In genomic region chr22:50432131-50432870, GRCh38 we compare ENCODE assay signal across 2 cellular contexts.
TF ChIP-seq lines count a peak whose summit lies in the region.

No MANE protein-coding gene starts in this region.

TF ChIP-seq in K562, 482 proteins besides CTCF, POLR2A, EP300 and RAD21:
- TF ChIP-seq TAF15 (IDR thresholded peaks at IDR 0.05; ENCODE audit: low read depth, low read length) (no peak), POLR2G (IDR thresholded peaks at IDR 0.05; ENCODE audit: low read depth, low read length) (peak; percentile 47; the same call in 1 of the 2 replicates), NONO (IDR thresholded peaks at IDR 0.05; ENCODE audit: low read depth in 2 of 2, low read length in 1 of 2) (no peak), CBX3 (IDR thresholded peaks at IDR 0.05; ENCODE audit: borderline replicate concordance in 1 of 2, low read length in 2 of 2) (no peak), HMG20A (CRISPR knock-in tag; conservative IDR thresholded peaks at IDR 0.05) (no peak)

TF ChIP-seq in HepG2, 621 proteins besides CTCF, POLR2A, EP300 and RAD21:
- TF ChIP-seq BRCA1 (CRISPR knock-in tag; IDR thresholded peaks at IDR 0.05), result no peak
- TF ChIP-seq AGO2 (optimal IDR thresholded peaks at IDR 0.05; ENCODE audit: low read depth, low read length), result peak; percentile 76
- TF ChIP-seq, protein P1, sequence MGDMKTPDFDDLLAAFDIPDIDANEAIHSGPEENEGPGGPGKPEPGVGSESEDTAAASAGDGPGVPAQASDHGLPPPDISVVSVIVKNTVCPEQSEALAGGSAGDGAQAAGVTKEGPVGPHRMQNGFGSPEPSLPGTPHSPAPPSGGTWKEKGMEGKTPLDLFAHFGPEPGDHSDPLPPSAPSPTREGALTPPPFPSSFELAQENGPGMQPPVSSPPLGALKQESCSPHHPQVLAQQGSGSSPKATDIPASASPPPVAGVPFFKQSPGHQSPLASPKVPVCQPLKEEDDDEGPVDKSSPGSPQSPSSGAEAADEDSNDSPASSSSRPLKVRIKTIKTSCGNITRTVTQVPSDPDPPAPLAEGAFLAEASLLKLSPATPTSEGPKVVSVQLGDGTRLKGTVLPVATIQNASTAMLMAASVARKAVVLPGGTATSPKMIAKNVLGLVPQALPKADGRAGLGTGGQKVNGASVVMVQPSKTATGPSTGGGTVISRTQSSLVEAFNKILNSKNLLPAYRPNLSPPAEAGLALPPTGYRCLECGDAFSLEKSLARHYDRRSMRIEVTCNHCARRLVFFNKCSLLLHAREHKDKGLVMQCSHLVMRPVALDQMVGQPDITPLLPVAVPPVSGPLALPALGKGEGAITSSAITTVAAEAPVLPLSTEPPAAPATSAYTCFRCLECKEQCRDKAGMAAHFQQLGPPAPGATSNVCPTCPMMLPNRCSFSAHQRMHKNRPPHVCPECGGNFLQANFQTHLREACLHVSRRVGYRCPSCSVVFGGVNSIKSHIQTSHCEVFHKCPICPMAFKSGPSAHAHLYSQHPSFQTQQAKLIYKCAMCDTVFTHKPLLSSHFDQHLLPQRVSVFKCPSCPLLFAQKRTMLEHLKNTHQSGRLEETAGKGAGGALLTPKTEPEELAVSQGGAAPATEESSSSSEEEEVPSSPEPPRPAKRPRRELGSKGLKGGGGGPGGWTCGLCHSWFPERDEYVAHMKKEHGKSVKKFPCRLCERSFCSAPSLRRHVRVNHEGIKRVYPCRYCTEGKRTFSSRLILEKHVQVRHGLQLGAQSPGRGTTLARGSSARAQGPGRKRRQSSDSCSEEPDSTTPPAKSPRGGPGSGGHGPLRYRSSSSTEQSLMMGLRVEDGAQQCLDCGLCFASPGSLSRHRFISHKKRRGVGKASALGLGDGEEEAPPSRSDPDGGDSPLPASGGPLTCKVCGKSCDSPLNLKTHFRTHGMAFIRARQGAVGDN (CRISPR knock-in tag; IDR thresholded peaks at IDR 0.05), result peak; percentile 26; the same call in 1 of the 2 replicates
- peak; percentile 46; the same call in 1 of the 2 replicates for TF ChIP-seq RBFOX2 (IDR thresholded peaks at IDR 0.05; ENCODE audit: low read depth, low read length)
